In genomic region chr7:7707756-7708310, GRCh38 we compare ENCODE assay signal across 12 cellular contexts. TPM values are rescaled to one million over a fixed set of nuclear protein-coding genes. Genes with fewer than 3 reads are reported as not detected.
DNase-seq lines count a peak whose midpoint lies in the region; ATAC-seq lines count a peak whose summit lies in the region.
"Had no signal": no experiment of that assay in that cellular context is flagged by ENCODE, and none has a peak within 500 bp of the region (broad histone marks: within the 10 kb centered on the region; RNA-seq: fewer than 3 reads in every experiment).

No MANE protein-coding gene starts in this region.

- H3K4me1 ChIP-seq in HUES6 (ENCODE audit: control insufficient read depth, insufficient read depth, low read length), result peaks cover 40% of the 10 kb centered on the region
- H3K4me1 ChIP-seq: upper lobe of right lung had no signal

- ATAC-seq in HG03571 (IDR thresholded peaks at IDR 0.05; ENCODE audit: unreplicated experiment) (no peak), HG03457 (IDR thresholded peaks at IDR 0.05; ENCODE audit: unreplicated experiment) (no peak)
- ATAC-seq: esophagus mucosa, upper lobe of right lung had no signal

- peak overlapping the region; percentile 5 for H3K9ac ChIP-seq in HUES6 (ENCODE audit: low read length)

- no peaks in the 10 kb centered on the region for H3K9me3 ChIP-seq in HUES6 (ENCODE audit: control insufficient read depth, insufficient read depth, low read depth, low read length)
- H3K9me3 ChIP-seq: neutrophil, upper lobe of right lung had no signal

- peak; percentile 14 for DNase-seq in A172 (ENCODE audit: low spot score)
- peak; percentile 36 for DNase-seq in amniotic epithelial cell (ENCODE audit: low read depth)
- DNase-seq in iPS-NIHi11 (ENCODE audit: low spot score), result peak; percentile 13
- DNase-seq in D341Med (ENCODE audit: low spot score), result no peak
- DNase-seq in NCI-H1092 treated with DMSO at 0.1 percent for 48 hours (lab: John Stamatoyannopoulos, UW), result no peak
- DNase-seq: DMS79 treated with DMSO at 0.1 percent for 48 hours, upper lobe of right lung had no signal

- H3K27ac ChIP-seq in HUES6 (ENCODE audit: low read depth, low read length), result peak overlapping the region; percentile 66; the same call in 1 of the 2 replicates
- H3K27ac ChIP-seq: neutrophil, upper lobe of right lung had no signal

- H3K27me3 ChIP-seq in HUES6 (ENCODE audit: control insufficient read depth, insufficient read depth, low read length), result no peaks in the 10 kb centered on the region
- H3K27me3 ChIP-seq: neutrophil, upper lobe of right lung had no signal

- H3K4me3 ChIP-seq in HUES6 (ENCODE audit: low read depth, low read length), result peak overlapping the region; percentile 6; the same call in 1 of the 2 replicates
- H3K4me3 ChIP-seq: upper lobe of right lung had no signal

- no peaks in the 10 kb centered on the region for H3K36me3 ChIP-seq in HUES6 (ENCODE audit: control insufficient read depth, insufficient read depth, low read length)
- H3K36me3 ChIP-seq: neutrophil, upper lobe of right lung had no signal

RNA-seq across cellular contexts. Expression of gene RPA3, which starts 10.6 kb away (rescaled TPM):
- total RNA-seq in A172 (2014; rRNA removed; shearing (Covaris generic)), result 89.1 and 98.9 TPM in 2 replicates

Comparison
In these comparisons a context has a peak if more than half of its experiments do, and no peak if none do; other contexts are left out.
1. DNase-seq: peak in A172 (single experiment), amniotic epithelial cell (single experiment) and iPS-NIHi11 (single experiment); none in D341Med (single experiment) and NCI-H1092 treated with DMSO at 0.1 percent for 48 hours (single experiment).